ENCODE assay signal across 7 cellular contexts in genomic region chr6:3990692-3991491, GRCh38.
A peak's percentile ranks its signal among the peaks of the same experiment; 100 is the strongest.
DNase-seq lines count a peak whose midpoint lies in the region; ATAC-seq, FAIRE-seq and TF ChIP-seq lines count a peak whose summit lies in the region.

No MANE protein-coding gene starts in this region.

- ATAC-seq in HG03280 (IDR thresholded peaks at IDR 0.05; ENCODE audit: unreplicated experiment) = peak; percentile 64
- peak; percentile 95 for ATAC-seq in activated CD8-positive, alpha-beta T cell treated with anti-CD3 and anti-CD28 coated beads, Interleukin-2, amount 10 ng/mL, durations not matched to agents 7 days and 5 days
- peak; percentile 83 for ATAC-seq in effector memory CD8-positive, alpha-beta T cell (replicated peaks)

- no peak overlapping the region for H3K4me3 Mint-ChIP-seq in activated CD8-positive, alpha-beta T cell treated with anti-CD3 and anti-CD28 coated beads, Interleukin-2, amount 10 ng/mL, durations not matched to agents 7 days and 5 days
- no peak overlapping the region for H3K4me3 Mint-ChIP-seq in effector memory CD8-positive, alpha-beta T cell

- FAIRE-seq in GM12891 (lab: Jason Lieb, UNC) = peak; percentile 66

- no peak overlapping the region for H3K27ac Mint-ChIP-seq in activated CD8-positive, alpha-beta T cell treated with anti-CD3 and anti-CD28 coated beads, Interleukin-2, amount 10 ng/mL, durations not matched to agents 7 days and 5 days
- H3K27ac Mint-ChIP-seq in effector memory CD8-positive, alpha-beta T cell = peak overlapping the region in 1 of 2 donors; percentile 42

- POLR2A ChIA-PET in activated CD8-positive, alpha-beta T cell treated with anti-CD3 and anti-CD28 coated beads, Interleukin-2, amount 10 ng/mL, durations not matched to agents 7 days and 5 days (lab: Charles Lee) = interaction anchor here (0.5 kb wide), 1 partner anchor 27 kb away, joined by 3 read pairs; no protein-coding TSS in a partner anchor

- H3K27me3 Mint-ChIP-seq in activated CD8-positive, alpha-beta T cell treated with anti-CD3 and anti-CD28 coated beads, Interleukin-2, amount 10 ng/mL, durations not matched to agents 7 days and 5 days (ENCODE audit: low read depth) = no peaks in the 10 kb centered on the region
- H3K27me3 Mint-ChIP-seq in effector memory CD8-positive, alpha-beta T cell = no peaks in the 10 kb centered on the region

- no peak for TF ChIP-seq POLR2A in GM12891 (IDR thresholded peaks at IDR 0.05; ENCODE audit: low read depth, low read length)

- DNase-seq in GM12891 (ENCODE audit: insufficient read length, low spot score) = peak; percentile 30
- peak; percentile 67 for DNase-seq in NCI-H748 treated with DMSO at 0.1 percent for 48 hours (lab: John Stamatoyannopoulos, UW)
- DNase-seq in activated CD8-positive, alpha-beta T cell treated with anti-CD3 and anti-CD28 coated beads, Interleukin-2, amount 10 ng/mL, durations not matched to agents 7 days and 5 days = peak; percentile 77
- DNase-seq in effector memory CD8-positive, alpha-beta T cell = peak; percentile 55 to 60 (median 57)
- peak; percentile 92 for DNase-seq in mesenteric fat pad (ENCODE audit: low spot score)
- peak; percentile 55 for DNase-seq in stimulated activated CD8-positive, alpha-beta memory T cell treated with anti-CD3 and anti-CD28 coated beads, Interleukin-12 subunit alpha, Interleukin-12 subunit beta, amount 100 ng/mL, for 1 hour (ENCODE audit: low read depth)

- H3K36me3 Mint-ChIP-seq in activated CD8-positive, alpha-beta T cell treated with anti-CD3 and anti-CD28 coated beads, Interleukin-2, amount 10 ng/mL, durations not matched to agents 7 days and 5 days (ENCODE audit: low read depth) = no peaks in the 10 kb centered on the region
- peaks cover 8% of the 10 kb centered on the region for H3K36me3 Mint-ChIP-seq in effector memory CD8-positive, alpha-beta T cell (ENCODE audit: insufficient read depth)

- peaks cover 12% of the 10 kb centered on the region for H3K4me1 Mint-ChIP-seq in activated CD8-positive, alpha-beta T cell treated with anti-CD3 and anti-CD28 coated beads, Interleukin-2, amount 10 ng/mL, durations not matched to agents 7 days and 5 days (ENCODE audit: low read depth)
- peaks cover 12 to 16% of the 10 kb centered on the region in 2 donors for H3K4me1 Mint-ChIP-seq in effector memory CD8-positive, alpha-beta T cell (ENCODE audit: low read depth in 2 of 2)

- CTCF ChIA-PET in activated CD8-positive, alpha-beta T cell treated with anti-CD3 and anti-CD28 coated beads, Interleukin-2, amount 10 ng/mL, durations not matched to agents 7 days and 5 days (lab: Charles Lee) = interaction anchor here (0.6 to 5.7 kb wide), 11 partner anchors 9 to 256 kb away, joined by 3 to 55 read pairs (median 6); a partner anchor contains a TSS

- H3K9me3 Mint-ChIP-seq in activated CD8-positive, alpha-beta T cell treated with anti-CD3 and anti-CD28 coated beads, Interleukin-2, amount 10 ng/mL, durations not matched to agents 7 days and 5 days (ENCODE audit: insufficient read depth) = no peaks in the 10 kb centered on the region
- no peaks in the 10 kb centered on the region for H3K9me3 Mint-ChIP-seq in effector memory CD8-positive, alpha-beta T cell

TF ChIP-seq in GM12891, 5 proteins besides CTCF, POLR2A, EP300 and RAD21:
- TF ChIP-seq TAF1 (IDR thresholded peaks at IDR 0.05; ENCODE audit: low read depth, low read length) = no peak
- TF ChIP-seq POU2F2 (IDR thresholded peaks at IDR 0.05; ENCODE audit: low read depth, low read length) = no peak
- no peak for TF ChIP-seq PAX5 (IDR thresholded peaks at IDR 0.05; ENCODE audit: insufficient read depth, low read length, severe bottlenecking)
- TF ChIP-seq POLR2AphosphoS5 (IDR thresholded peaks at IDR 0.05; ENCODE audit: low read depth, low read length) = no peak
- no peak for TF ChIP-seq SPI1 (IDR thresholded peaks at IDR 0.05; ENCODE audit: low read depth, low read length)

Comparison
In these comparisons a context has a peak if more than half of its experiments do, and no peak if none do; other contexts are left out.
1. Peak in every context shown above with its lines: DNase-seq and ATAC-seq.
2. DNase-seq: peak in every context shown above with its lines; median percentile 92 in mesenteric fat pad; 77 in activated CD8-positive, alpha-beta T cell treated with anti-CD3 and anti-CD28 coated beads, Interleukin-2, amount 10 ng/mL, durations not matched to agents 7 days and 5 days; 67 in NCI-H748 treated with DMSO at 0.1 percent for 48 hours; 57 in effector memory CD8-positive, alpha-beta T cell; 55 in stimulated activated CD8-positive, alpha-beta memory T cell treated with anti-CD3 and anti-CD28 coated beads, Interleukin-12 subunit alpha, Interleukin-12 subunit beta, amount 100 ng/mL, for 1 hour; 30 in GM12891.